Comparison of ENCODE assay signal across 8 cellular contexts in genomic region chr6:70108230-70108629, GRCh38.
DNase-seq lines count a peak whose midpoint lies in the region; ATAC-seq, FAIRE-seq and TF ChIP-seq lines count a peak whose summit lies in the region.

No MANE protein-coding gene starts in this region.

- H3K56ac ChIP-seq in IMR-90 (ENCODE audit: extremely low read depth, insufficient read depth, low read length), result no peak overlapping the region

- H3F3A ChIP-seq in SK-N-SH (replicated peaks; ENCODE audit: insufficient read depth), result peaks cover 8% of the 10 kb centered on the region

- H3K27me3 ChIP-seq in IMR-90 (ENCODE audit: control insufficient read depth, insufficient read depth, low read length) (no peaks in the 10 kb centered on the region), SK-N-SH (ENCODE audit: insufficient read depth) (no peaks in the 10 kb centered on the region)

- H3K23ac ChIP-seq in IMR-90 (ENCODE audit: low read depth, low read length), result no peak overlapping the region

- no CpG with 5 or more reads among the region's 1 CpG for WGBS in IMR-90 (ENCODE audit: extremely low coverage in 2 of 2, insufficient read length in 1 of 2), 2 experiments
- 23% methylated on average over 1 of the region's 1 CpG for WGBS in SK-N-SH (ENCODE audit: low lambda C conversion rate)

- H3K4me3 ChIP-seq in IMR-90 (ENCODE audit: insufficient read depth, low read depth, low read length) (no peak overlapping the region), SK-N-SH (ENCODE audit: low read depth in 2 of 2, low read length in 1 of 2) (no peak overlapping the region; a peak in 1 of 4 replicates)

- no peak overlapping the region for H2AK5ac ChIP-seq in IMR-90 (ENCODE audit: low read depth, low read length)

- no peak overlapping the region for H2BK5ac ChIP-seq in IMR-90 (ENCODE audit: low read depth, low read length, poor library complexity, severe bottlenecking)

- no peaks in the 10 kb centered on the region for H3K79me2 ChIP-seq in SK-N-SH (ENCODE audit: insufficient read depth)

- H3K4ac ChIP-seq in IMR-90 (ENCODE audit: low read depth, low read length), result no peak overlapping the region

- no peak overlapping the region for H4K8ac ChIP-seq in IMR-90 (ENCODE audit: low read depth in 2 of 2, low read length in 2 of 2)

- H2BK15ac ChIP-seq in IMR-90 (ENCODE audit: low read depth, low read length), result no peak overlapping the region

- dilution Hi-C loops in IMR-90 (cut with HindIII; ENCODE audit: low sequenced_read_pairs, unreplicated experiment), result no loop called here

- H3K9me1 ChIP-seq in IMR-90 (ENCODE audit: insufficient read depth, low read length), result no peaks in the 10 kb centered on the region

- H3K36me3 ChIP-seq in IMR-90 (ENCODE audit: control insufficient read depth, insufficient read depth, low read length), result no peaks in the 10 kb centered on the region
- H3K36me3 ChIP-seq in SK-N-SH (replicated peaks in 1 of 2; ENCODE audit: control insufficient read depth in 1 of 2, insufficient read depth in 2 of 2, low read length in 1 of 2), result no peaks in the 10 kb centered on the region

- H3K4me2 ChIP-seq in IMR-90 (ENCODE audit: low read depth, low read length) (no peak overlapping the region), SK-N-SH (no peak overlapping the region)

- TF ChIP-seq POLR2A in IMR-90 (IDR thresholded peaks at IDR 0.05; ENCODE audit: low read depth, low read length), result no peak

- POLR2A ChIA-PET in IMR-90 (lab: Charles Lee; ENCODE audit: unreplicated experiment) (no interaction called here), SK-N-SH (lab: Yijun Ruan, JAX) (no interaction called here)

- no peak overlapping the region for H2AFZ ChIP-seq in IMR-90 (replicated peaks; ENCODE audit: low read length, poor library complexity)
- peak overlapping the region; percentile 4; the same call in 1 of the 2 replicates for H2AFZ ChIP-seq in SK-N-SH (ENCODE audit: low read depth)

- CTCF ChIA-PET in IMR-90 (lab: Yijun Ruan, JAX), result interaction anchor here (0.8 to 1.4 kb wide), 4 partner anchors 9 to 377 kb away, joined by 3 to 4 read pairs (median 4); no protein-coding TSS in a partner anchor
- CTCF ChIA-PET in SK-N-SH (lab: Yijun Ruan, JAX), result interaction anchor here (0.5 to 4.9 kb wide), 40 partner anchors 8 to 1469 kb away, joined by 3 to 43 read pairs (median 4); partner anchors contain the start of gene LMBRD1

- H3K9me3 ChIP-seq in IMR-90 (ENCODE audit: control insufficient read depth, insufficient read depth, low read length) (no peaks in the 10 kb centered on the region), SK-N-SH (no peaks in the 10 kb centered on the region)

- H3K27ac ChIP-seq in IMR-90 (ENCODE audit: insufficient read depth, low read length) (no peak overlapping the region), SK-N-SH (ENCODE audit: low read depth in 2 of 2, low read length in 1 of 2) (no peak overlapping the region)

- no peak overlapping the region for H2BK120ac ChIP-seq in IMR-90 (ENCODE audit: low read depth, low read length)

- no peaks in the 10 kb centered on the region for H3K79me1 ChIP-seq in IMR-90 (ENCODE audit: low read depth in 1 of 2, low read length in 2 of 2)

- no TSS peak for BruUV-seq in IMR-90 (replicated peaks; lab: Mats Ljungman, UMichigan)

- ATAC-seq in IMR-90 (ENCODE audit: low read depth), result peak; percentile 72

- peak; percentile 74 for TF ChIP-seq RAD21 in IMR-90 (IDR thresholded peaks at IDR 0.05; ENCODE audit: low read length)
- peak; percentile 93 for TF ChIP-seq RAD21 in SK-N-SH (IDR thresholded peaks at IDR 0.05; ENCODE audit: low read length)

- no peak overlapping the region for H4K5ac ChIP-seq in IMR-90 (ENCODE audit: low read depth, low read length)

- no peaks in the 10 kb centered on the region for H4K20me1 ChIP-seq in IMR-90 (ENCODE audit: insufficient read depth, low read length)
- H4K20me1 ChIP-seq in SK-N-SH (ENCODE audit: insufficient read depth), result no peaks in the 10 kb centered on the region

- in situ Hi-C loops in IMR-90 (cut with MboI; ENCODE audit: low sequenced_read_pairs), result loop anchor here (25.0 kb wide), 1 partner anchor 271 kb away; no protein-coding TSS in a partner anchor

- DNase-seq in AG08396 (ENCODE audit: low spot score) (peak; percentile 21), IMR-90 (peak; percentile 35), SK-N-SH (peak; percentile 28), frontal cortex (ENCODE audit: low spot score in 2 of 2) (peak; percentile 12 to 24), smooth muscle cell of the brain vasculature (ENCODE audit: low read depth, low spot score) (peak; percentile 17), posterior cingulate gyrus (no peak)
- DNase-seq in effector CD8-positive, alpha-beta T cell (lab: John Stamatoyannopoulos, UW), result no peak

- H2BK20ac ChIP-seq in IMR-90 (ENCODE audit: low read depth, low read length), result no peak overlapping the region

- H3K9me2 ChIP-seq in SK-N-SH, result no peaks in the 10 kb centered on the region

- no peak overlapping the region for H4K91ac ChIP-seq in IMR-90 (ENCODE audit: insufficient read depth, low read depth, low read length)

- no peak overlapping the region for H2AK9ac ChIP-seq in IMR-90 (replicated peaks; ENCODE audit: low read depth, low read length, poor library complexity)

- no peak for TF ChIP-seq EP300 in SK-N-SH (IDR thresholded peaks at IDR 0.05; ENCODE audit: borderline replicate concordance in 1 of 2, low read depth in 1 of 2, low read length in 1 of 2)

- TF ChIP-seq CTCF in GM12874 (IDR thresholded peaks at IDR 0.05; ENCODE audit: insufficient read depth, low read depth, low read length), result peak; percentile 34; the same call in 1 of the 2 replicates
- TF ChIP-seq CTCF in IMR-90 (conservative IDR thresholded peaks at IDR 0.05; ENCODE audit: low read depth, low read length), result peak; percentile 75
- TF ChIP-seq CTCF in SK-N-SH (IDR thresholded peaks at IDR 0.05), result peak; percentile 86

- H3K4me1 ChIP-seq in IMR-90 (ENCODE audit: control insufficient read depth, insufficient read depth, low read length) (no peaks in the 10 kb centered on the region), SK-N-SH (ENCODE audit: control insufficient read depth in 1 of 2, insufficient read depth in 2 of 2, low read depth in 1 of 2, low read length in 1 of 2) (peaks cover 0 to 5% of the 10 kb centered on the region in 2 experiments; a peak in 1 of 4 replicates)

- no peak overlapping the region for H3K9ac ChIP-seq in IMR-90 (ENCODE audit: low read depth, low read length)
- H3K9ac ChIP-seq in SK-N-SH, result no peak overlapping the region

- intact Hi-C loops in IMR-90 (cut with micrococcal nuclease) (loop anchor here (1.0 to 10.0 kb wide), 5 partner anchors 273 to 1470 kb away; no protein-coding TSS in a partner anchor), posterior cingulate gyrus (cut with DNase I) (loop anchor here (2.0 to 5.0 kb wide), 2 partner anchors 271 to 376 kb away; no protein-coding TSS in a partner anchor)

- peak; percentile 98 for FAIRE-seq in frontal cortex (lab: Jason Lieb, UNC)

- no peak overlapping the region for H3K14ac ChIP-seq in IMR-90 (replicated peaks; ENCODE audit: low read depth, low read length)

- no peak overlapping the region for H3K18ac ChIP-seq in IMR-90 (ENCODE audit: low read depth, low read length)

TF ChIP-seq in IMR-90, 13 proteins besides CTCF, POLR2A, EP300 and RAD21:
- TF ChIP-seq RFX5 (IDR thresholded peaks at IDR 0.05; ENCODE audit: low read depth, low read length), result no peak
- peak; percentile 44 for TF ChIP-seq SMC3 (IDR thresholded peaks at IDR 0.05; ENCODE audit: low read depth, low read length)

TF ChIP-seq in SK-N-SH, 30 proteins besides CTCF, POLR2A, EP300 and RAD21:
- TF ChIP-seq TCF12 (IDR thresholded peaks at IDR 0.05), result no peak
- peak; percentile 65 for TF ChIP-seq SMC3 (IDR thresholded peaks at IDR 0.05; ENCODE audit: low read depth, low read length)
- TF ChIP-seq, protein P1, sequence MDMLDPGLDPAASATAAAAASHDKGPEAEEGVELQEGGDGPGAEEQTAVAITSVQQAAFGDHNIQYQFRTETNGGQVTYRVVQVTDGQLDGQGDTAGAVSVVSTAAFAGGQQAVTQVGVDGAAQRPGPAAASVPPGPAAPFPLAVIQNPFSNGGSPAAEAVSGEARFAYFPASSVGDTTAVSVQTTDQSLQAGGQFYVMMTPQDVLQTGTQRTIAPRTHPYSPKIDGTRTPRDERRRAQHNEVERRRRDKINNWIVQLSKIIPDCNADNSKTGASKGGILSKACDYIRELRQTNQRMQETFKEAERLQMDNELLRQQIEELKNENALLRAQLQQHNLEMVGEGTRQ (IDR thresholded peaks at IDR 0.05; ENCODE audit: borderline replicate concordance, low read depth, low read length), result no peak

Comparison
In these comparisons a context has a peak if more than half of its experiments do, and no peak if none do; other contexts are left out.
1. DNase-seq: peak in AG08396 (single experiment), IMR-90 (single experiment), SK-N-SH (single experiment), frontal cortex (2 of 2) and smooth muscle cell of the brain vasculature (single experiment); none in posterior cingulate gyrus (0 of 10) and effector CD8-positive, alpha-beta T cell (single experiment).
2. CTCF ChIP-seq: peak in every context shown above with its lines; median percentile 86 in SK-N-SH; 75 in IMR-90; 34 in GM12874.